ENCODE assay signal across 22 cellular contexts in the genomic region with DNA sequence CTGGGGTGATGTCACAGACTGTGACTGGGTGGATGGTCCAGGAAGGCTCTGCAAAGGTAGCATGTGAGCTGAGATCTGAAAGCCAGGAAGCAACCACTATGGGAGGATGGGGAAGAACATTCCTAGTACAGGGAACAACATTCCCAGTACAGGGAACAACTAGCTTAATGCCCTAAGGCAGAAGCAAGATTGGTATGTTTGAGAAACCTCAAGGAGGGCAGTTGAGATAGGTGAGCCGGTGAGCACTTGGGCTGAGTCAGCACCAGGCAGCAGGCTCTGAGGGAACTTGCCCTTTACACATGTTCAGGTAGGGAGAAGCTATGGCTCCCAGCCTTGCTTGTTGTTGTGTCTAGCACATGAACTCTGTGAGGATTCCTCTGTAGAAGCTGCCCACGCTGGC. TPM values are rescaled to one million over a fixed set of nuclear protein-coding genes. Genes with fewer than 3 reads are reported as not detected.
"Had no signal": no experiment of that assay in that cellular context is flagged by ENCODE, and none has a peak within 500 bp of the region (broad histone marks: within the 10 kb centered on the region; RNA-seq: fewer than 3 reads in every experiment).

No MANE protein-coding gene starts in this region.

- DNase-seq: cerebellar nuclear complex; endodermal cell; gastrocnemius medialis; glutamatergic neuron; kidney; left colon; left ventricle myocardium superior; mesendoderm; naive B cell; occipital lobe; pancreas; right lobe of liver; stimulated activated CD4-positive, alpha-beta T cell treated with anti-CD3 and anti-CD28 coated beads, Interleukin-4, amount 100 ng/mL, for 24 hours; stimulated activated naive B cell treated with anti-CD40 and anti-IgM and Interleukin-4, amounts not matched to agents 10 μg/mL and 1 μg/mL and 100 μg/mL, for 72 hours; stimulated activated naive CD8-positive, alpha-beta T cell treated with anti-CD3 and anti-CD28 coated beads, Interleukin-15, amount 100 ng/mL, for 72 hours; testis had no signal

- H3K27ac ChIP-seq: gastrocnemius medialis, pancreas, right lobe of liver, testis, tibial nerve had no signal

- H3K4me3 ChIP-seq: gastrocnemius medialis, lung, pancreas, right lobe of liver, testis, tibial nerve had no signal

- FAIRE-seq: colon, endothelial cell of umbilical vein, kidney, pancreas had no signal

- H3K27me3 ChIP-seq: right lobe of liver, testis, tibial nerve had no signal

- H3K36me3 ChIP-seq: gastrocnemius medialis, pancreas, right lobe of liver, tibial nerve had no signal

RNA-seq across cellular contexts. Expression of a gene that starts 24.2 kb away (rescaled TPM):
- total RNA-seq: endothelial cell of umbilical vein, fibroblast of lung, tibial nerve, ureter had no signal
